Comparison of ENCODE assay signal across 1 cellular context in the genomic region with DNA sequence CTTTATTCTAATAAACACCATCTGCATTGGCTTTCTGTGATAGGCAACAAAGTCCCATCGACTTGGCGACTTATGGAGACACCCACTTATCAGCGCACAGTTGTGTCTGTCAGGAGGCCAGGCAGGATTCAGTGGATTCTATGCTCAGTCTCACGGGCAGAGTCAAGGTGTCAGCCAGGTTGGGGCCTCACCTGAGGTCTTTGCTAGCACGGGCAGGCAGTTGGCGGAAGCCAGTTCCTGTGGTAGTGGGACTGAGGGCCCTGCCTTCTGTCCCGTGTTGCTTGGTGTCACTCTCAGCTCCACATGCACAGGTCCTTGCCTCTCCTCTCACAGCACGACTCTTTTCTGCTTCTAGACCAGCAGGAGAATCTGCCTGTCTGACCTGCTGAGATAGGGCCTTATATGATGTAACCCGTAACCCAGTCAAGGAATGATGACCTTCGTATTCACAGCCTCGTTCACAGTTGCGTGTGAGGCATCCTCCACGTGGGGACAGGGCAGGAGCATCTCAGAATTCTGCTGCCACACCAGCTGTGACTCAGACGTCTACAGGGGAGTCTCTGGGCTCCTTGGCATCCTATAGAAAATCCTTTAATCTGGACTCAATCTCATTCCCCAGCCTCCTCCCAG.
TF ChIP-seq lines count a peak whose summit lies in the region.

No MANE protein-coding gene starts in this region.

TF ChIP-seq in SK-N-SH treated with all-trans-retinoic acid at 6 μM for 48 hours, 23 proteins besides CTCF, POLR2A, EP300 and RAD21 (continued from another document):
- TF ChIP-seq, protein P1, sequence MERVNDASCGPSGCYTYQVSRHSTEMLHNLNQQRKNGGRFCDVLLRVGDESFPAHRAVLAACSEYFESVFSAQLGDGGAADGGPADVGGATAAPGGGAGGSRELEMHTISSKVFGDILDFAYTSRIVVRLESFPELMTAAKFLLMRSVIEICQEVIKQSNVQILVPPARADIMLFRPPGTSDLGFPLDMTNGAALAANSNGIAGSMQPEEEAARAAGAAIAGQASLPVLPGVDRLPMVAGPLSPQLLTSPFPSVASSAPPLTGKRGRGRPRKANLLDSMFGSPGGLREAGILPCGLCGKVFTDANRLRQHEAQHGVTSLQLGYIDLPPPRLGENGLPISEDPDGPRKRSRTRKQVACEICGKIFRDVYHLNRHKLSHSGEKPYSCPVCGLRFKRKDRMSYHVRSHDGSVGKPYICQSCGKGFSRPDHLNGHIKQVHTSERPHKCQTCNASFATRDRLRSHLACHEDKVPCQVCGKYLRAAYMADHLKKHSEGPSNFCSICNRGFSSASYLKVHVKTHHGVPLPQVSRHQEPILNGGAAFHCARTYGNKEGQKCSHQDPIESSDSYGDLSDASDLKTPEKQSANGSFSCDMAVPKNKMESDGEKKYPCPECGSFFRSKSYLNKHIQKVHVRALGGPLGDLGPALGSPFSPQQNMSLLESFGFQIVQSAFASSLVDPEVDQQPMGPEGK (CRISPR knock-in tag; IDR thresholded peaks at IDR 0.05; ENCODE audit: borderline replicate concordance) = no peak
- no peak for TF ChIP-seq ISL1 (CRISPR knock-in tag; IDR thresholded peaks at IDR 0.05)
